6 cellular contexts compared by ENCODE assay signal in genomic region chr1:153962088-153963029, GRCh38. TPM values are rescaled to one million over a fixed set of nuclear protein-coding genes. Genes with fewer than 3 reads are reported as not detected.
DNase-seq lines count a peak whose midpoint lies in the region; ATAC-seq and TF ChIP-seq lines count a peak whose summit lies in the region.

No MANE protein-coding gene starts in this region.

- peak overlapping the region; percentile 96 for H3K27ac ChIP-seq in subcutaneous abdominal adipose tissue (ENCODE audit: low read depth, low read length)

- no peak for TF ChIP-seq CTCF in fibroblast of the aortic adventitia (IDR thresholded peaks at IDR 0.05; ENCODE audit: insufficient read depth, low read length)

- H3K27me3 ChIP-seq in NT2/D1 (ENCODE audit: insufficient read depth, insufficient read length) (no peaks in the 10 kb centered on the region), subcutaneous abdominal adipose tissue (ENCODE audit: control insufficient read depth in 5 of 5, insufficient read depth in 4 of 5, low read length in 5 of 5) (no peaks in the 10 kb centered on the region)

- H3K4me1 ChIP-seq in NT2/D1 (ENCODE audit: insufficient read depth, insufficient read length) (peaks cover 11% of the 10 kb centered on the region), subcutaneous abdominal adipose tissue (ENCODE audit: control insufficient read depth in 5 of 5, insufficient read depth in 5 of 5, low read length in 5 of 5) (peaks cover 9 to 74% (median 60%) of the 10 kb centered on the region in 5 donors)

- H3K36me3 ChIP-seq in NT2/D1 (ENCODE audit: insufficient read depth, insufficient read length, low read length) (peaks cover 42% of the 10 kb centered on the region), subcutaneous abdominal adipose tissue (ENCODE audit: control insufficient read depth in 5 of 5, insufficient read depth in 5 of 5, low read length in 5 of 5) (peaks cover 0 to 20% (median 12%) of the 10 kb centered on the region in 5 donors)

- H3K9me3 ChIP-seq in NT2/D1 (ENCODE audit: insufficient read depth, low read length) = no peaks in the 10 kb centered on the region
- no peaks in the 10 kb centered on the region for H3K9me3 ChIP-seq in subcutaneous abdominal adipose tissue (ENCODE audit: control insufficient read depth in 5 of 5, low read length in 5 of 5)

- no peak for ATAC-seq in HG03175 (IDR thresholded peaks at IDR 0.05; ENCODE audit: unreplicated experiment)

- H3K4me3 ChIP-seq in NT2/D1 (ENCODE audit: insufficient read length, low read depth) (peak overlapping the region; percentile 97), fibroblast of the aortic adventitia (ENCODE audit: low read depth, low read length) (peak overlapping the region; percentile 92), subcutaneous abdominal adipose tissue (ENCODE audit: low read depth in 1 of 5, low read length in 5 of 5) (peak overlapping the region; percentile 83 to 93 (median 86))

- H3K9ac ChIP-seq in NT2/D1 (ENCODE audit: insufficient read length, low read depth) = peak overlapping the region; percentile 99
- H3K9ac ChIP-seq in subcutaneous abdominal adipose tissue (ENCODE audit: low read length in 5 of 5) = peak overlapping the region; percentile 82 to 99 (median 93)

- DNase-seq in CD1c-positive myeloid dendritic cell (ENCODE audit: extremely low spot score) (peak; percentile 74), NT2/D1 (ENCODE audit: low read depth, low spot score) (no peak), fibroblast of the aortic adventitia (ENCODE audit: low read depth) (peak; percentile 43), DMS 273 treated with DMSO at 0.1 percent for 48 hours (lab: John Stamatoyannopoulos, UW) (no peak)

RNA-seq across cellular contexts. Expression of gene SLC39A1, which starts 1.0 kb away (rescaled TPM):
- total RNA-seq in fibroblast of the aortic adventitia (ENCODE audit: low replicate concordance) = 74.1 and 85.9 TPM in 2 replicates

RNA-seq across cellular contexts. Expression of gene CRTC2, which starts 3.9 kb away (rescaled TPM):
- 6.6 and 8.6 TPM in 2 replicates for total RNA-seq in fibroblast of the aortic adventitia (ENCODE audit: low replicate concordance)

RNA-seq across cellular contexts. Expression of gene CREB3L4, which starts 5.3 kb away (rescaled TPM):
- 3.3 and 5.9 TPM in 2 replicates for total RNA-seq in fibroblast of the aortic adventitia (ENCODE audit: low replicate concordance)

RNA-seq across cellular contexts. Expression of gene JTB, which starts 15.1 kb away (rescaled TPM):
- 73.9 and 132 TPM in 2 replicates for total RNA-seq in fibroblast of the aortic adventitia (ENCODE audit: low replicate concordance)

RNA-seq across cellular contexts. Expression of gene DENND4B, which starts 15.8 kb away (rescaled TPM):
- total RNA-seq in fibroblast of the aortic adventitia (ENCODE audit: low replicate concordance) = 14.9 and 23.2 TPM in 2 replicates

Comparison
In these comparisons a context has a peak if more than half of its experiments do, and no peak if none do; other contexts are left out.
1. DNase-seq: peak in CD1c-positive myeloid dendritic cell (single experiment) and fibroblast of the aortic adventitia (single experiment); none in NT2/D1 (single experiment) and DMS 273 treated with DMSO at 0.1 percent for 48 hours (single experiment).
2. Peak in every context shown above with its lines, with median percentiles within 50 percentile points of each other: H3K4me3 ChIP-seq.